In genomic region chr12:96720363-96720705, GRCh38 we compare ENCODE assay signal across 9 cellular contexts.
DNase-seq lines count a peak whose midpoint lies in the region; ATAC-seq lines count a peak whose summit lies in the region.
"Had no signal": no experiment of that assay in that cellular context is flagged by ENCODE, and none has a peak within 500 bp of the region (broad histone marks: within the 10 kb centered on the region; RNA-seq: fewer than 3 reads in every experiment).

No MANE protein-coding gene starts in this region.

- peaks cover 0 to 6% (median 3%) of the 10 kb centered on the region in 5 donors for H3K4me1 ChIP-seq in subcutaneous abdominal adipose tissue (ENCODE audit: control insufficient read depth in 5 of 5, insufficient read depth in 5 of 5, low read length in 5 of 5)

- no peaks in the 10 kb centered on the region for H3K36me3 ChIP-seq in subcutaneous abdominal adipose tissue (ENCODE audit: control insufficient read depth in 5 of 5, insufficient read depth in 5 of 5, low read length in 5 of 5)

- H3K4me3 Mint-ChIP-seq in activated T-helper 17 cell treated with anti-CD3 and anti-CD28 coated beads, Interleukin-2, amount 50 U/mL, for 72 hours = peak overlapping the region; percentile 92

- H3K27ac ChIP-seq in subcutaneous abdominal adipose tissue (ENCODE audit: low read depth, low read length) = no peak overlapping the region
- H3K27ac ChIP-seq: epithelial cell of prostate had no signal

- intact Hi-C loops in Right ventricle myocardium superior (cut with DNase I) (no loop called here), left ventricle myocardium superior (cut with micrococcal nuclease) (no loop called here)

- ATAC-seq in Right ventricle myocardium superior (ENCODE audit: poor library complexity) = no peak
- ATAC-seq in left ventricle myocardium superior = no peak
- ATAC-seq in HG02623 (IDR thresholded peaks at IDR 0.05; ENCODE audit: unreplicated experiment) = peak; percentile 72
- ATAC-seq in activated T-helper 17 cell treated with anti-CD3 and anti-CD28 coated beads, Interleukin-2, amount 50 U/mL, for 72 hours (replicated peaks) = peak; percentile 77

- H3K9me3 Mint-ChIP-seq in activated T-helper 17 cell treated with anti-CD3 and anti-CD28 coated beads, Interleukin-2, amount 50 U/mL, for 72 hours = no peaks in the 10 kb centered on the region

- H3K27me3 ChIP-seq in subcutaneous abdominal adipose tissue (ENCODE audit: control insufficient read depth in 5 of 5, insufficient read depth in 4 of 5, low read length in 5 of 5) = no peaks in the 10 kb centered on the region

- H3K9ac ChIP-seq in subcutaneous abdominal adipose tissue (ENCODE audit: low read length in 5 of 5) = peak overlapping the region in 4 of 5 donors; percentile 32 to 74 (median 52)

- no peaks in the 10 kb centered on the region for H3K36me3 Mint-ChIP-seq in activated T-helper 17 cell treated with anti-CD3 and anti-CD28 coated beads, Interleukin-2, amount 50 U/mL, for 72 hours (ENCODE audit: low read depth)

- H3K27me3 Mint-ChIP-seq in activated T-helper 17 cell treated with anti-CD3 and anti-CD28 coated beads, Interleukin-2, amount 50 U/mL, for 72 hours = no peaks in the 10 kb centered on the region

- DNase-seq in Right ventricle myocardium superior = peak; percentile 38
- no peak for DNase-seq in left ventricle myocardium superior
- peak; percentile 52 for DNase-seq in NCI-H2029 (lab: John Stamatoyannopoulos, UW)
- DNase-seq in hepatic stellate cell (ENCODE audit: low spot score) = peak; percentile 9
- DNase-seq in NCI-H446 treated with DMSO at 0.1 percent for 48 hours (lab: John Stamatoyannopoulos, UW) = no peak

- H3K4me3 ChIP-seq in subcutaneous abdominal adipose tissue (ENCODE audit: low read depth in 1 of 5, low read length in 5 of 5) = peak overlapping the region; percentile 60 to 83 (median 67)

- H3K4me1 Mint-ChIP-seq in activated T-helper 17 cell treated with anti-CD3 and anti-CD28 coated beads, Interleukin-2, amount 50 U/mL, for 72 hours = no peaks in the 10 kb centered on the region

- no peaks in the 10 kb centered on the region for H3K9me3 ChIP-seq in subcutaneous abdominal adipose tissue (ENCODE audit: control insufficient read depth in 5 of 5, low read length in 5 of 5)

- peak overlapping the region; percentile 91 for H3K27ac Mint-ChIP-seq in activated T-helper 17 cell treated with anti-CD3 and anti-CD28 coated beads, Interleukin-2, amount 50 U/mL, for 72 hours

Comparison
In these comparisons a context has a peak if more than half of its experiments do, and no peak if none do; other contexts are left out.
1. DNase-seq: peak in Right ventricle myocardium superior (single experiment), NCI-H2029 (single experiment) and hepatic stellate cell (single experiment); none in left ventricle myocardium superior (single experiment) and NCI-H446 treated with DMSO at 0.1 percent for 48 hours (single experiment).
2. ATAC-seq: peak in HG02623 (single experiment) and activated T-helper 17 cell treated with anti-CD3 and anti-CD28 coated beads, Interleukin-2, amount 50 U/mL, for 72 hours (single experiment); none in Right ventricle myocardium superior (single experiment) and left ventricle myocardium superior (single experiment).